Comparison of ENCODE assay signal across 17 cellular contexts in the genomic region with DNA sequence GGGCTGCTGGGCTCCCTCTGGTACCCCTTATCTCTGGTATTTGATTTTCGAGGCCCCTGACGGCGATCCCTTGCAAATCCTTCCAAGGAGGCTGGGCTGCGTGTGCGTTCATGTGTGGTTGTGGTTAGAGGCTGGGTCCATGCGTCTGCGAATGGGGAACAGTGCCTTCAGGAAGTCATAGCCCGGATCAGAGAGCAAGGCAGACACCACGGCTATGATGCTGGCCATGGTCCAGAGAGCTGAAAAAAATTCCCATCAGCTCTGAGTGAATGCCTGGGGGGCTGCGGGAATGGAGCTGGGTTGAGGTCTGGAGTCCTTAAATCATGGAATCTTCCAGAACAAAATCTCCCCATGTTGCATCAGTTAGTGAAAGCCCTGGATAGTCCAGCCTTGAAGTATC.
DNase-seq lines count a peak whose midpoint lies in the region; ATAC-seq, FAIRE-seq and TF ChIP-seq lines count a peak whose summit lies in the region.
"Had no signal": no experiment of that assay in that cellular context is flagged by ENCODE, and none has a peak within 500 bp of the region (broad histone marks: within the 10 kb centered on the region; RNA-seq: fewer than 3 reads in every experiment).

No MANE protein-coding gene starts in this region.

- TF ChIP-seq POLR2A in right lobe of liver (IDR thresholded peaks at IDR 0.05) (no peak), HepG2 (IDR thresholded peaks at IDR 0.05; ENCODE audit: insufficient read depth in 1 of 2, low read depth in 2 of 2, low read length in 2 of 2) (no peak), breast epithelium (IDR thresholded peaks at IDR 0.05) (no peak), lower leg skin (IDR thresholded peaks at IDR 0.05) (no peak)

- WGBS in right lobe of liver (ENCODE audit: insufficient coverage, low coverage, low lambda C conversion rate, missing lambda C conversion rate), result 40% methylated on average over 9 of the region's 10 CpGs
- 39% methylated on average over 6 of the region's 10 CpGs for WGBS in HepG2 (ENCODE audit: low lambda C conversion rate)
- 84 to 85% methylated on average over 10 of the region's 10 CpGs for WGBS in ectodermal cell, 2 experiments
- WGBS in lower leg skin, 2 donors, result 54 to 63% methylated on average over 10 of the region's 10 CpGs

- no peak for FAIRE-seq in HepG2 (lab: Jason Lieb, UNC)
- FAIRE-seq: endometrium had no signal

- in situ Hi-C loops in HepG2 (cut with HindIII; ENCODE audit: extremely low pct_ligation_motif_present, low pct_unique_long_range_greater_than_20kb), result no loop called here

- no peak overlapping the region for H3K4me2 ChIP-seq in HepG2 (ENCODE audit: low read depth, low read length)

- peaks cover 12 to 25% (median 24%) of the 10 kb centered on the region in 5 donors for H3K27me3 Mint-ChIP-seq in naive thymus-derived CD4-positive, alpha-beta T cell

- no peaks in the 10 kb centered on the region for H3K36me3 ChIP-seq in right lobe of liver
- no peaks in the 10 kb centered on the region for H3K36me3 ChIP-seq in HepG2 (replicated peaks in 1 of 2; ENCODE audit: control insufficient read depth in 1 of 2, insufficient read depth in 2 of 2, low read length in 2 of 2)
- H3K36me3 ChIP-seq in ectodermal cell (ENCODE audit: control insufficient read depth, insufficient read depth, low read length), result no peaks in the 10 kb centered on the region
- H3K36me3 ChIP-seq in naive thymus-derived CD4-positive, alpha-beta T cell (ENCODE audit: control insufficient read depth in 2 of 3, insufficient read depth in 3 of 3, low read length in 3 of 3), result no peaks in the 10 kb centered on the region
- no peaks in the 10 kb centered on the region for H3K36me3 ChIP-seq in breast epithelium
- H3K36me3 ChIP-seq: cardiac muscle cell, gastroesophageal sphincter had no signal

- ATAC-seq in right lobe of liver (peak; percentile 11 to 48 (median 30)), HepG2 (no peak)
- peak; percentile 65 for ATAC-seq in naive thymus-derived CD4-positive, alpha-beta T cell
- ATAC-seq: activated CD4-positive, alpha-beta T cell treated with anti-CD3 and anti-CD28 coated beads for 36 hours had no signal

- DNase-seq in right lobe of liver (no peak), HepG2 (ENCODE audit: low spot score) (no peak), NCI-H82 treated with DMSO at 0.1 percent for 48 hours (lab: John Stamatoyannopoulos, UW; ENCODE audit: unreplicated experiment) (no peak), NCI-H2107 (lab: John Stamatoyannopoulos, UW) (no peak), breast epithelium (ENCODE audit: low spot score in 2 of 2) (no peak), lower leg skin (ENCODE audit: low spot score in 2 of 2) (no peak)
- DNase-seq in naive thymus-derived CD4-positive, alpha-beta T cell, result no peak
- DNase-seq: ACHN; activated CD4-positive, alpha-beta T cell treated with anti-CD3 and anti-CD28 coated beads for 36 hours; activated CD8-positive, alpha-beta memory T cell treated with anti-CD3 and anti-CD28 coated beads, Interleukin-2, amount 50 U/mL, for 4 hours; NCI-H1694 treated with DMSO at 0.1 percent for 48 hours; T-helper 9 cell had no signal

- H3K27ac ChIP-seq in right lobe of liver, result no peak overlapping the region
- no peak overlapping the region for H3K27ac ChIP-seq in HepG2 (ENCODE audit: extremely low read length, insufficient read depth, low read length)
- peak overlapping the region; percentile 45 for H3K27ac ChIP-seq in ectodermal cell (ENCODE audit: insufficient read depth, low read depth, low read length, poor library complexity, severe bottlenecking)
- H3K27ac ChIP-seq in naive thymus-derived CD4-positive, alpha-beta T cell (ENCODE audit: low read depth, low read length), result no peak overlapping the region
- no peak overlapping the region for H3K27ac ChIP-seq in breast epithelium
- H3K27ac ChIP-seq: cardiac muscle cell had no signal

- H3K4me1 ChIP-seq in right lobe of liver, result peaks cover 0 to 8% (median 0%) of the 10 kb centered on the region in 4 donors
- no peaks in the 10 kb centered on the region for H3K4me1 ChIP-seq in HepG2 (ENCODE audit: insufficient read depth, low read length)
- peaks cover 40% of the 10 kb centered on the region for H3K4me1 ChIP-seq in ectodermal cell (ENCODE audit: control insufficient read depth, insufficient read depth, low read length)
- H3K4me1 ChIP-seq in naive thymus-derived CD4-positive, alpha-beta T cell (ENCODE audit: control insufficient read depth in 2 of 2, insufficient read depth in 2 of 2, low read length in 2 of 2), result no peaks in the 10 kb centered on the region
- no peaks in the 10 kb centered on the region for H3K4me1 ChIP-seq in breast epithelium

- no peak for TF ChIP-seq RAD21 in HepG2 (CRISPR knock-in tag; IDR thresholded peaks at IDR 0.05)

- no peaks in the 10 kb centered on the region for H3K4me1 Mint-ChIP-seq in naive thymus-derived CD4-positive, alpha-beta T cell
- H3K4me1 Mint-ChIP-seq: activated CD4-positive, alpha-beta T cell treated with anti-CD3 and anti-CD28 coated beads for 36 hours; activated naive CD4-positive, alpha-beta T cell treated with anti-CD3 and anti-CD28 coated beads, Interleukin-2, amount 50 U/mL, for 24 hours had no signal

- H3K9me3 ChIP-seq in right lobe of liver, result no peaks in the 10 kb centered on the region
- no peaks in the 10 kb centered on the region for H3K9me3 ChIP-seq in HepG2 (ENCODE audit: low read length)
- no peaks in the 10 kb centered on the region for H3K9me3 ChIP-seq in ectodermal cell (ENCODE audit: control insufficient read depth, low read length)
- no peaks in the 10 kb centered on the region for H3K9me3 ChIP-seq in naive thymus-derived CD4-positive, alpha-beta T cell (ENCODE audit: control insufficient read depth in 2 of 3, low read length in 3 of 3)
- H3K9me3 ChIP-seq in breast epithelium, result no peaks in the 10 kb centered on the region
- H3K9me3 ChIP-seq: gastroesophageal sphincter had no signal

- intact Hi-C loops in right lobe of liver (cut with DNase I) (no loop called here), HepG2 (cut with micrococcal nuclease; ENCODE audit: unreplicated experiment) (no loop called here), breast epithelium (cut with DNase I; ENCODE audit: low total_unique reads) (no loop called here), lower leg skin (cut with DNase I; ENCODE audit: low total_unique reads) (no loop called here)
- intact Hi-C loops in naive thymus-derived CD4-positive, alpha-beta T cell (cut with micrococcal nuclease), result no loop called here

- CTCF ChIA-PET in HepG2 (lab: Yijun Ruan, JAX; ENCODE audit: low intra/inter-chr PET ratio, low total read pairs), result no interaction called here
- CTCF ChIA-PET in naive thymus-derived CD4-positive, alpha-beta T cell (lab: Charles Lee), result no interaction called here

- BruUV-seq in HepG2 (replicated peaks; lab: Mats Ljungman, UMichigan), result no TSS peak

- no peaks in the 10 kb centered on the region for H3K79me2 ChIP-seq in HepG2 (ENCODE audit: insufficient read depth, low read length)

- H3K4me3 ChIP-seq in right lobe of liver (no peak overlapping the region), HepG2 (replicated peaks in 1 of 3; ENCODE audit: insufficient read depth in 1 of 3, low read depth in 2 of 3, low read length in 3 of 3) (no peak overlapping the region), ectodermal cell (ENCODE audit: insufficient read depth, low read depth, low read length) (no peak overlapping the region), breast epithelium (no peak overlapping the region), lower leg skin (ENCODE audit: low read depth, poor library complexity, severe bottlenecking) (no peak overlapping the region)
- no peak overlapping the region for H3K4me3 ChIP-seq in naive thymus-derived CD4-positive, alpha-beta T cell (ENCODE audit: low read length)
- H3K4me3 ChIP-seq: cardiac muscle cell, gastroesophageal sphincter had no signal

- H3K27me3 ChIP-seq in right lobe of liver, result no peaks in the 10 kb centered on the region
- peaks cover 2 to 18% of the 10 kb centered on the region in 2 experiments; a peak in 4 of 5 replicates for H3K27me3 ChIP-seq in HepG2 (ENCODE audit: control insufficient read depth in 1 of 2, insufficient read depth in 2 of 2, low read length in 2 of 2)
- no peaks in the 10 kb centered on the region for H3K27me3 ChIP-seq in ectodermal cell (ENCODE audit: control insufficient read depth, insufficient read depth, low read length, poor library complexity, severe bottlenecking)
- H3K27me3 ChIP-seq in naive thymus-derived CD4-positive, alpha-beta T cell (ENCODE audit: control insufficient read depth in 2 of 2, insufficient read depth in 2 of 2, low read length in 2 of 2), result no peaks in the 10 kb centered on the region
- H3K27me3 ChIP-seq in breast epithelium, result no peaks in the 10 kb centered on the region
- H3K27me3 ChIP-seq: cardiac muscle cell had no signal

- no peak for TF ChIP-seq EP300 in HepG2 (IDR thresholded peaks at IDR 0.05; ENCODE audit: low read depth in 2 of 2, low read length in 2 of 2)
- no peak for TF ChIP-seq EP300 in HepG2 (CRISPR knock-in tag; IDR thresholded peaks at IDR 0.05; ENCODE audit: borderline replicate concordance)

- no peak overlapping the region for H3K9ac ChIP-seq in HepG2 (ENCODE audit: insufficient read depth, low read depth, low read length)

- POLR2A ChIA-PET in HepG2 (lab: Yijun Ruan, JAX), result no interaction called here
- POLR2A ChIA-PET in naive thymus-derived CD4-positive, alpha-beta T cell (lab: Charles Lee), result no interaction called here

- no peak overlapping the region for H3K4me3 Mint-ChIP-seq in naive thymus-derived CD4-positive, alpha-beta T cell
- H3K4me3 Mint-ChIP-seq: activated CD4-positive, alpha-beta T cell treated with anti-CD3 and anti-CD28 coated beads for 36 hours; activated naive CD4-positive, alpha-beta T cell treated with anti-CD3 and anti-CD28 coated beads, Interleukin-2, amount 50 U/mL, for 24 hours had no signal

- no peaks in the 10 kb centered on the region; the same call in 1 of the 2 replicates for H4K20me1 ChIP-seq in HepG2 (ENCODE audit: insufficient read depth, low read length)

- H3K27ac Mint-ChIP-seq in naive thymus-derived CD4-positive, alpha-beta T cell, result no peak overlapping the region
- H3K27ac Mint-ChIP-seq: activated CD4-positive, alpha-beta T cell treated with anti-CD3 and anti-CD28 coated beads for 36 hours; activated naive CD4-positive, alpha-beta T cell treated with anti-CD3 and anti-CD28 coated beads, Interleukin-2, amount 50 U/mL, for 24 hours had no signal

- H3K9me3 Mint-ChIP-seq in naive thymus-derived CD4-positive, alpha-beta T cell, result no peaks in the 10 kb centered on the region
- H3K9me3 Mint-ChIP-seq: activated naive CD4-positive, alpha-beta T cell treated with anti-CD3 and anti-CD28 coated beads, Interleukin-2, amount 50 U/mL, for 24 hours had no signal

- TF ChIP-seq CTCF in right lobe of liver (IDR thresholded peaks at IDR 0.05), result no peak
- TF ChIP-seq CTCF in HepG2 (CRISPR knock-in tag; IDR thresholded peaks at IDR 0.05), result no peak
- TF ChIP-seq CTCF in breast epithelium (IDR thresholded peaks at IDR 0.05), result no peak
- TF ChIP-seq CTCF in lower leg skin (IDR thresholded peaks at IDR 0.05), result no peak

- no peaks in the 10 kb centered on the region for H3K36me3 Mint-ChIP-seq in naive thymus-derived CD4-positive, alpha-beta T cell
- H3K36me3 Mint-ChIP-seq: activated naive CD4-positive, alpha-beta T cell treated with anti-CD3 and anti-CD28 coated beads, Interleukin-2, amount 50 U/mL, for 24 hours had no signal

- no peak overlapping the region for H2AFZ ChIP-seq in HepG2 (ENCODE audit: low read length)
